ENCODE assay signal across 8 cellular contexts in the genomic region with DNA sequence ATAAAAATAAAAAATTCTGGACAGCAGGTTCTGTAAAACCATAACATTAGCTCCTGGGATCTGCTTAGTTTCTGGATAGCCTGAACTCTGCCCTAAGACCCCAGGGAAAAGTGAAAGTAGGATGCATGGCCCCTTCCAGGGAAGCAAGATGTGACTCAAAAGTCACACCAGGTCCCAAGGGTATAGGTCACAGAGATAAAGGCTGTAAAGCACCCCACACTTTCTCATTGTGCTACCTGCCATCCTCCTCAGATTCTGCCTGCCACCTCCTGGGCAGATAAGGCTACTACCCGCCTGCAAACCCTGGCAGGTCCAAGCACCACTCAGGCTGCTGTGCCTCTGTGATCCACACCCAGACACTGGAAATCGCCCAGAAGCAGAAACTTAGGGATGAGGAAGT.
DNase-seq lines count a peak whose midpoint lies in the region; ATAC-seq and TF ChIP-seq lines count a peak whose summit lies in the region.

No MANE protein-coding gene starts in this region.

- H3K4me3 ChIP-seq in AG10803 (ENCODE audit: low read length) = no peak overlapping the region

- peak; percentile 57 for TF ChIP-seq CTCF in AG10803 (conservative IDR thresholded peaks at IDR 0.05; ENCODE audit: low read length)

- DNase-seq in AG10803 (ENCODE audit: low read depth) (peak; percentile 25), SKM-1 treated with dmso at 0.1 percent for 144 hours (lab: John Stamatoyannopoulos, UW; ENCODE audit: unreplicated experiment) (peak; percentile 49), amniotic epithelial cell (ENCODE audit: low read depth) (peak; percentile 12), islet precursor cell (peak; percentile 63), GOT3 (lab: John Stamatoyannopoulos, UW) (no peak)
- peak in 2 of 3 experiments; percentile 26 to 32 for DNase-seq in stimulated activated CD4-positive, alpha-beta T cell treated with anti-CD3 and anti-CD28 coated beads, TNF-alpha, amount 100 ng/mL, for 4 hours (ENCODE audit: low read depth in 3 of 3)

- peak; percentile 57 for ATAC-seq in GM18502 (IDR thresholded peaks at IDR 0.05; ENCODE audit: poor library complexity, unreplicated experiment)
- ATAC-seq in HG03469 (IDR thresholded peaks at IDR 0.05; ENCODE audit: unreplicated experiment) = peak; percentile 60
